In the genomic region with DNA sequence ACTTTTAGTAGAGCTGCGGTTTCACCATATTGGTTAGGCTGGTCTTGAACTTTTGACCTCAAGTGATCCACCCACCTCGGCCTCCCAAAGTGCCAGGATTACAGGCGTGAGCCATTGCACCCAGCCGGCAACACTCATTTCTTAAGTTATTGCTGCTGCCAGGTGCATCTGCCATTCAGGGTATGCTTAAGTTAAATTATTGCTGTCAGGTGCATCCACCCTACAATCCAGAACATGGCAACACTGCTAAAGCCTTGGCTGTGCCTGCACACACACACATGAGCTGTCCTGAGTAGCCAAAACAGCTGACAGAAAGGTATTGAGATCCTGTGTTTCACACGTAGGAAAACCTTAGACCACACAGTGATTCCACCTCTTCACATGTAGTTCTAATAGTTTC, we compare ENCODE assay signal across 14 cellular contexts.
DNase-seq lines count a peak whose midpoint lies in the region; ATAC-seq and TF ChIP-seq lines count a peak whose summit lies in the region.
"Had no signal": no experiment of that assay in that cellular context is flagged by ENCODE, and none has a peak within 500 bp of the region (broad histone marks: within the 10 kb centered on the region; RNA-seq: fewer than 3 reads in every experiment).

No MANE protein-coding gene starts in this region.

- H3K27ac ChIP-seq in gastrocnemius medialis, result peak overlapping the region; percentile 86 to 98 (median 92)
- H3K27ac ChIP-seq: C4-2B, GM23248, HL-60 had no signal

- no peak overlapping the region for H3K4me3 ChIP-seq in GM12865 (ENCODE audit: low read depth, low read length)
- no peak overlapping the region for H3K4me3 ChIP-seq in gastrocnemius medialis
- H3K4me3 ChIP-seq: GM23248 had no signal

- H3K4me1 ChIP-seq in gastrocnemius medialis, result peaks cover 28 to 51% of the 10 kb centered on the region in 2 donors

- in situ Hi-C loops in gastrocnemius medialis (cut with MboI; ENCODE audit: low sequenced_read_pairs in 4 of 4), result no loop called here

- no peaks in the 10 kb centered on the region for H3K27me3 ChIP-seq in gastrocnemius medialis

- peak in 1 of 2 donors; percentile 60 for TF ChIP-seq POLR2A in gastrocnemius medialis (IDR thresholded peaks at IDR 0.05)

- DNase-seq in GM12865 (ENCODE audit: low read depth), result peak; percentile 63
- DNase-seq in LHCN-M2 (ENCODE audit: low read depth), result peak; percentile 86
- peak; percentile 59 for DNase-seq in SHP77 treated with DMSO at 0.1 percent for 48 hours (lab: John Stamatoyannopoulos, UW)
- DNase-seq in gastrocnemius medialis, result peak; percentile 85 to 93
- no peak for DNase-seq in SKM-1 treated with dmso at 0.1 percent for 144 hours (lab: John Stamatoyannopoulos, UW; ENCODE audit: unreplicated experiment)
- DNase-seq: EL, GM23248, NCI-H2029 treated with DMSO at 0.1 percent for 48 hours, NCI-H526, PC-3 had no signal

- peak; percentile 82 to 84 for ATAC-seq in gastrocnemius medialis
- ATAC-seq in GM19035 (IDR thresholded peaks at IDR 0.05; ENCODE audit: unreplicated experiment), result no peak
- ATAC-seq in HG03565 (IDR thresholded peaks at IDR 0.05; ENCODE audit: unreplicated experiment), result no peak
- ATAC-seq: PC-3 had no signal

- H3K9me3 ChIP-seq in gastrocnemius medialis, result no peaks in the 10 kb centered on the region

- intact Hi-C loops in gastrocnemius medialis (cut with DNase I; ENCODE audit: low total_unique reads), result loop anchor here (1.0 to 2.0 kb wide), 4 partner anchors 46 to 267 kb away; partner anchors contain the start of gene XPO1

- H3K36me3 ChIP-seq in gastrocnemius medialis, result no peaks in the 10 kb centered on the region

- no peak for TF ChIP-seq CTCF in GM12865 (IDR thresholded peaks at IDR 0.05; ENCODE audit: insufficient read depth, low read depth, low read length, missing control alignments)
- TF ChIP-seq CTCF in gastrocnemius medialis (IDR thresholded peaks at IDR 0.05 in 4 of 5, conservative IDR thresholded peaks at IDR 0.05 in 1 of 5), result no peak

Comparison
In these comparisons a context has a peak if more than half of its experiments do, and no peak if none do; other contexts are left out.
1. ATAC-seq: peak in gastrocnemius medialis (2 of 2); none in GM19035 (single experiment) and HG03565 (single experiment).